15 cellular contexts compared by ENCODE assay signal in the genomic region with DNA sequence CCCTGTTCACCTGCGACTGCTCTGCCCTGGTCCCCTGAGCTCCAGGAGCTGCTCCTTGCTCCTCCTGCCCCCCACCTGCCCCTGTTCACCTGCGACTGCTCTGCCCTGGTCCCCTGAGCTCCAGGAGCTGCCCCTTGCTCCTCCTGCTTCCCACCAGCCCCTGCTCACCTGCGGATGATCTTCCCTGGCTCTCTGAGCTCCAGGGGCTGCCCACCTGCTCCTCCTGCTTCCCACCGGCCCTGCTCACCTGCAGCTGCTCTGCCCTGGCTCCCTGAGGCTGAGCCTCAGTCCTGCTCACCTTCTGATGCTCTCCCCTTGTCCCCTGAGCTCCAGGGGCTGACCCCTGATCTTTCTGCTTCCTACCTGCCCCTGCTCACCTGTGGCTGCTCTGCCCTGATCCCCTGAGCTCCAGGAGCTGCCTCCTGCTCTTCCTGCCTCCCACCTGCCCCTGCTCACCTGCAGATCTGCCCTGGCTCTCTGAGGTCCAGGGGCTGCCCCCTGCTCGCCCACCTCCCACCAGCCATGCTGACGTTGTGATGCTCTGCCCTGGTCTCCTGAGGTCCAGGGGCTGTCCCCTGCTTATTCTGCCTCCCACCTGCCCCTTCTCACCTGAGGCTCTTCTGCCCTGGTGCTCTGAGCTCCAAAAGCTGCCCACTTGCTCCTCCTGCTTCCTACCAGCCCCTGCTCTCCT.
"Had no signal": no experiment of that assay in that cellular context is flagged by ENCODE, and none has a peak within 500 bp of the region (broad histone marks: within the 10 kb centered on the region; RNA-seq: fewer than 3 reads in every experiment).

No MANE protein-coding gene starts in this region.

- H3K4me1 Mint-ChIP-seq: neural crest cell had no signal

- DNase-seq: activated CD4-positive, alpha-beta T cell treated with anti-CD3 and anti-CD28 coated beads, Interleukin-2, amount 50 U/mL, for 4 hours; activated CD4-positive, CD25-positive, alpha-beta regulatory T cell treated with anti-CD3 and anti-CD28 coated beads, Interleukin-2, amount 50 U/mL, for 72 hours; activated naive CD4-positive, alpha-beta T cell; caudate nucleus; colonic mucosa; esophagus squamous epithelium; foreskin fibroblast; mesendoderm; small intestine; stimulated activated naive CD4-positive, alpha-beta T cell had no signal

- H3K9me3 Mint-ChIP-seq: activated T-helper 1 cell treated with anti-CD3 and anti-CD28 coated beads, Interleukin-12 subunit alpha, Interleukin-12 subunit beta, Interleukin-2, Interleukin-4 antibody, amounts not matched to agents 30 ng/mL and 10 ng/mL and 1 ng/mL, durations not matched to agents 14 hours and 24 hours and 36 hours; T-helper 2 cell treated with Interferon-gamma antibody and Interleukin-4, amounts not matched to agents 5 μg/mL and 100 μg/mL, for 36 hours had no signal

- H3K4me3 Mint-ChIP-seq: activated T-helper 1 cell treated with anti-CD3 and anti-CD28 coated beads, Interleukin-12 subunit alpha, Interleukin-12 subunit beta, Interleukin-2, Interleukin-4 antibody, amounts not matched to agents 30 ng/mL and 10 ng/mL and 1 ng/mL, durations not matched to agents 14 hours and 24 hours and 36 hours; neural crest cell; T-helper 2 cell treated with Interferon-gamma antibody and Interleukin-4, amounts not matched to agents 5 μg/mL and 100 μg/mL, for 36 hours had no signal

- H3K27ac Mint-ChIP-seq: activated T-helper 1 cell treated with anti-CD3 and anti-CD28 coated beads, Interleukin-12 subunit alpha, Interleukin-12 subunit beta, Interleukin-2, Interleukin-4 antibody, amounts not matched to agents 30 ng/mL and 10 ng/mL and 1 ng/mL, durations not matched to agents 14 hours and 24 hours and 36 hours; T-helper 2 cell treated with Interferon-gamma antibody and Interleukin-4, amounts not matched to agents 5 μg/mL and 100 μg/mL, for 36 hours had no signal

- ATAC-seq: left lung, upper lobe of right lung had no signal
